Comparison of ENCODE assay signal across 1 cellular context in genomic region chr14:50342211-50343080, GRCh38.
TF ChIP-seq lines count a peak whose summit lies in the region.

No MANE protein-coding gene starts in this region.

TF ChIP-seq in HEK293, 187 proteins besides CTCF, POLR2A, EP300 and RAD21 (continued from another document):
- TF ChIP-seq ZBTB21 (tag by site-specific recombination; IDR thresholded peaks at IDR 0.05) (no peak), REPIN1 (tag by site-specific recombination; IDR thresholded peaks at IDR 0.05; ENCODE audit: low read depth) (no peak), ZNF302 (tag by site-specific recombination; IDR thresholded peaks at IDR 0.05; ENCODE audit: low read depth) (no peak), GLI4 (tag by site-specific recombination; IDR thresholded peaks at IDR 0.05) (no peak), ZNF449 (tag by site-specific recombination; IDR thresholded peaks at IDR 0.05) (no peak), ZNF660 (tag by site-specific recombination; IDR thresholded peaks at IDR 0.05) (no peak), ZNF175 (tag by site-specific recombination; IDR thresholded peaks at IDR 0.05) (no peak), ZNF324 (tag by site-specific recombination; IDR thresholded peaks at IDR 0.05) (no peak), ZNF792 (tag by site-specific recombination; IDR thresholded peaks at IDR 0.05) (no peak), ZBTB44 (tag by site-specific recombination; IDR thresholded peaks at IDR 0.05) (peak; percentile 54; the same call in 1 of the 2 replicates), YY1 (tag by site-specific recombination; IDR thresholded peaks at IDR 0.05) (no peak), ZSCAN18 (tag by site-specific recombination; IDR thresholded peaks at IDR 0.05) (no peak), ZNF157 (tag by site-specific recombination; IDR thresholded peaks at IDR 0.05) (no peak), ZNF341 (tag by site-specific recombination; IDR thresholded peaks at IDR 0.05; ENCODE audit: low read depth) (no peak), ZNF148 (tag by site-specific recombination; IDR thresholded peaks at IDR 0.05; ENCODE audit: borderline replicate concordance) (no peak)
- TF ChIP-seq, protein P1, sequence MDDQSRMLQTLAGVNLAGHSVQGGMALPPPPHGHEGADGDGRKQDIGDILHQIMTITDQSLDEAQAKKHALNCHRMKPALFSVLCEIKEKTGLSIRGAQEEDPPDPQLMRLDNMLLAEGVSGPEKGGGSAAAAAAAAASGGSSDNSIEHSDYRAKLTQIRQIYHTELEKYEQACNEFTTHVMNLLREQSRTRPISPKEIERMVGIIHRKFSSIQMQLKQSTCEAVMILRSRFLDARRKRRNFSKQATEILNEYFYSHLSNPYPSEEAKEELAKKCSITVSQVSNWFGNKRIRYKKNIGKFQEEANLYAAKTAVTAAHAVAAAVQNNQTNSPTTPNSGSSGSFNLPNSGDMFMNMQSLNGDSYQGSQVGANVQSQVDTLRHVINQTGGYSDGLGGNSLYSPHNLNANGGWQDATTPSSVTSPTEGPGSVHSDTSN (CRISPR knock-in tag; IDR thresholded peaks at IDR 0.05): no peak
- TF ChIP-seq, protein P2, sequence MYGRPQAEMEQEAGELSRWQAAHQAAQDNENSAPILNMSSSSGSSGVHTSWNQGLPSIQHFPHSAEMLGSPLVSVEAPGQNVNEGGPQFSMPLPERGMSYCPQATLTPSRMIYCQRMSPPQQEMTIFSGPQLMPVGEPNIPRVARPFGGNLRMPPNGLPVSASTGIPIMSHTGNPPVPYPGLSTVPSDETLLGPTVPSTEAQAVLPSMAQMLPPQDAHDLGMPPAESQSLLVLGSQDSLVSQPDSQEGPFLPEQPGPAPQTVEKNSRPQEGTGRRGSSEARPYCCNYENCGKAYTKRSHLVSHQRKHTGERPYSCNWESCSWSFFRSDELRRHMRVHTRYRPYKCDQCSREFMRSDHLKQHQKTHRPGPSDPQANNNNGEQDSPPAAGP (tag by site-specific recombination; IDR thresholded peaks at IDR 0.05): 0 out of 2 replicates have a peak, but pooled peaks have one; percentile 47
- TF ChIP-seq, protein P3, sequence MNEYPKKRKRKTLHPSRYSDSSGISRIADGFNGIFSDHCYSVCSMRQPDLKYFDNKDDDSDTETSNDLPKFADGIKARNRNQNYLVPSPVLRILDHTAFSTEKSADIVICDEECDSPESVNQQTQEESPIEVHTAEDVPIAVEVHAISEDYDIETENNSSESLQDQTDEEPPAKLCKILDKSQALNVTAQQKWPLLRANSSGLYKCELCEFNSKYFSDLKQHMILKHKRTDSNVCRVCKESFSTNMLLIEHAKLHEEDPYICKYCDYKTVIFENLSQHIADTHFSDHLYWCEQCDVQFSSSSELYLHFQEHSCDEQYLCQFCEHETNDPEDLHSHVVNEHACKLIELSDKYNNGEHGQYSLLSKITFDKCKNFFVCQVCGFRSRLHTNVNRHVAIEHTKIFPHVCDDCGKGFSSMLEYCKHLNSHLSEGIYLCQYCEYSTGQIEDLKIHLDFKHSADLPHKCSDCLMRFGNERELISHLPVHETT (tag by site-specific recombination; IDR thresholded peaks at IDR 0.05): no peak
